In genomic region chr6:75070244-75070643, GRCh38 we compare ENCODE assay signal across 19 cellular contexts.
DNase-seq lines count a peak whose midpoint lies in the region; ATAC-seq and TF ChIP-seq lines count a peak whose summit lies in the region.
"Had no signal": no experiment of that assay in that cellular context is flagged by ENCODE, and none has a peak within 500 bp of the region (broad histone marks: within the 10 kb centered on the region; RNA-seq: fewer than 3 reads in every experiment).

No MANE protein-coding gene starts in this region.

- no peaks in the 10 kb centered on the region for H4K20me1 ChIP-seq in OCI-LY3 (ENCODE audit: insufficient read depth, low read length)

- H3K79me2 ChIP-seq in OCI-LY3 (ENCODE audit: low read length): no peaks in the 10 kb centered on the region

- H3K4me2 ChIP-seq in OCI-LY3 (ENCODE audit: low read length): no peak overlapping the region
- H3K4me2 ChIP-seq: A549 had no signal

- H3K36me3 Mint-ChIP-seq in neural crest cell (ENCODE audit: low read depth): peaks cover 2% of the 10 kb centered on the region
- no peaks in the 10 kb centered on the region for H3K36me3 Mint-ChIP-seq in WTC11
- H3K36me3 Mint-ChIP-seq: CD4-positive, alpha-beta memory T cell had no signal

- H3K9me3 Mint-ChIP-seq in neural crest cell (peaks cover 2% of the 10 kb centered on the region), WTC11 (peaks cover 18% of the 10 kb centered on the region)

- no peak overlapping the region for H3K9ac ChIP-seq in OCI-LY3 (ENCODE audit: low read length)
- H3K9ac ChIP-seq: GM23248 had no signal

- POLR2A ChIA-PET in WTC11 (lab: Charles Lee): no interaction called here

- no peak overlapping the region for H2AFZ ChIP-seq in OCI-LY3 (ENCODE audit: low read depth, low read length)
- H2AFZ ChIP-seq: GM23248 had no signal

- ATAC-seq in GM18498 (IDR thresholded peaks at IDR 0.05; ENCODE audit: unreplicated experiment) (no peak), HG03460 (IDR thresholded peaks at IDR 0.05; ENCODE audit: unreplicated experiment) (no peak), HG03045 (IDR thresholded peaks at IDR 0.05; ENCODE audit: unreplicated experiment) (no peak), WTC11 (no peak)
- ATAC-seq: A549 had no signal

- peak; percentile 12; the same call in 1 of the 2 replicates for TF ChIP-seq CTCF in C4-2B (conservative IDR thresholded peaks at IDR 0.05)
- 0 out of 2 replicates have a peak, but pooled peaks have one; percentile 7 for TF ChIP-seq CTCF in OCI-LY3 (IDR thresholded peaks at IDR 0.05; ENCODE audit: low read depth, low read length)
- TF ChIP-seq CTCF in neural crest cell (conservative IDR thresholded peaks at IDR 0.05): no peak
- TF ChIP-seq CTCF in WTC11 (IDR thresholded peaks at IDR 0.05): no peak

- no peak for DNase-seq in neural crest cell (ENCODE audit: low read depth, low spot score)
- DNase-seq in WTC11 (ENCODE audit: low spot score): no peak
- DNase-seq: C1 segment of cervical spinal cord; CD4-positive, alpha-beta memory T cell; DMS153; DMS79 treated with DMSO at 0.1 percent for 48 hours; EL; GDM1; GM23248; Kasumi-1; KBM-7 had no signal

- H3K4me3 Mint-ChIP-seq in neural crest cell (no peak overlapping the region), WTC11 (no peak overlapping the region)
- H3K4me3 Mint-ChIP-seq: B cell; CD4-positive, alpha-beta memory T cell had no signal

- CTCF ChIA-PET in WTC11 (lab: Charles Lee): no interaction called here

- H3K36me3 ChIP-seq in OCI-LY3 (replicated peaks; ENCODE audit: low read depth, low read length): no peaks in the 10 kb centered on the region

- H3K27ac Mint-ChIP-seq in neural crest cell (ENCODE audit: unreplicated experiment) (peak overlapping the region; percentile 20), WTC11 (no peak overlapping the region)
- H3K27ac Mint-ChIP-seq: B cell; CD4-positive, alpha-beta memory T cell had no signal

- H3K4me1 ChIP-seq in OCI-LY3 (ENCODE audit: low read length): peaks cover 10% of the 10 kb centered on the region
- H3K4me1 ChIP-seq: A549 had no signal

- H3K27me3 Mint-ChIP-seq in neural crest cell (ENCODE audit: low read depth) (no peaks in the 10 kb centered on the region), WTC11 (ENCODE audit: low read depth) (no peaks in the 10 kb centered on the region)
- H3K27me3 Mint-ChIP-seq: CD4-positive, alpha-beta memory T cell had no signal

- H3K27ac ChIP-seq in C4-2B: no peak overlapping the region
- H3K27ac ChIP-seq in OCI-LY3 (ENCODE audit: low read length): no peak overlapping the region
- H3K27ac ChIP-seq: A549, GM23248, HL-60 had no signal

- H3K27me3 ChIP-seq in OCI-LY3 (ENCODE audit: low read depth, low read length): no peaks in the 10 kb centered on the region

- no peak overlapping the region for H3K4me3 ChIP-seq in OCI-LY3 (ENCODE audit: low read length)
- H3K4me3 ChIP-seq: A549, GM23248 had no signal

- H3K4me1 Mint-ChIP-seq in neural crest cell: peaks cover 4% of the 10 kb centered on the region
- H3K4me1 Mint-ChIP-seq in WTC11: peaks cover 13% of the 10 kb centered on the region
- H3K4me1 Mint-ChIP-seq: B cell; CD4-positive, alpha-beta memory T cell had no signal

- 0 out of 2 replicates have a peak, but pooled peaks cover 4% of the 10 kb centered on the region for H3K9me3 ChIP-seq in OCI-LY3 (ENCODE audit: insufficient read depth, low read length)
- H3K9me3 ChIP-seq: A549 had no signal

TF ChIP-seq in WTC11, 78 proteins besides CTCF, POLR2A, EP300 and RAD21:
- TF ChIP-seq IRF2 (CRISPR knock-in tag; IDR thresholded peaks at IDR 0.05; ENCODE audit: borderline replicate concordance, low read depth): no peak
- no peak for TF ChIP-seq USF1 (CRISPR knock-in tag; IDR thresholded peaks at IDR 0.05)
- no peak for TF ChIP-seq ZNF416 (CRISPR knock-in tag; IDR thresholded peaks at IDR 0.05)
- TF ChIP-seq ZNF263 (CRISPR knock-in tag; IDR thresholded peaks at IDR 0.05; ENCODE audit: low read depth): no peak
- TF ChIP-seq NFYB (CRISPR knock-in tag; conservative IDR thresholded peaks at IDR 0.05; ENCODE audit: low read depth): no peak
- no peak for TF ChIP-seq E2F4 (CRISPR knock-in tag; IDR thresholded peaks at IDR 0.05; ENCODE audit: borderline replicate concordance, low read depth)
- no peak for TF ChIP-seq OVOL2 (CRISPR knock-in tag; IDR thresholded peaks at IDR 0.05; ENCODE audit: borderline replicate concordance)
- TF ChIP-seq HMGA2 (CRISPR knock-in tag; IDR thresholded peaks at IDR 0.05): no peak
- TF ChIP-seq MYBL2 (CRISPR knock-in tag; IDR thresholded peaks at IDR 0.05): no peak

Comparison
In these comparisons a context has a peak if more than half of its experiments do, and no peak if none do; other contexts are left out.
1. CTCF ChIP-seq: peak in C4-2B (single experiment) and OCI-LY3 (single experiment); none in neural crest cell (single experiment) and WTC11 (single experiment).